ENCODE assay signal across 1 cellular context in genomic region chr6:109440325-109441068, GRCh38.
TF ChIP-seq lines count a peak whose summit lies in the region.

Gene PPIL6, minus strand, starts transcription at chr6:109440628. Its CDS starts 38 bp downstream, at chr6:109440590.
Gene SMPD2, plus strand, starts transcription at chr6:109440724. Its CDS starts 398 bp downstream, at chr6:109441122.

TF ChIP-seq in K562, 482 proteins besides CTCF, POLR2A, EP300 and RAD21 (continued from another document):
- TF ChIP-seq ARID4B (CRISPR knock-in tag; IDR thresholded peaks at IDR 0.05) (peak; percentile 79), STAT6 (CRISPR knock-in tag; IDR thresholded peaks at IDR 0.05) (0 out of 2 replicates have a peak, but pooled peaks have one; percentile 11), ZNF592 (IDR thresholded peaks at IDR 0.05) (peak; percentile 92), ATF3 (IDR thresholded peaks at IDR 0.05) (no peak), ATF3 (CRISPR knock-in tag; conservative IDR thresholded peaks at IDR 0.05) (no peak), ZNF431 (CRISPR knock-in tag; IDR thresholded peaks at IDR 0.05) (peak; percentile 80), ZBTB40 (IDR thresholded peaks at IDR 0.05) (no peak), ZBTB40 (CRISPR knock-in tag; IDR thresholded peaks at IDR 0.05) (peak; percentile 50; the same call in 1 of the 2 replicates), CBX3 (IDR thresholded peaks at IDR 0.05; ENCODE audit: borderline replicate concordance in 1 of 2, low read length in 2 of 2) (peak in 1 of 2 experiments; percentile 25; a peak in 1 of 3 replicates), TFE3 (CRISPR knock-in tag; IDR thresholded peaks at IDR 0.05) (no peak), ZNF57 (CRISPR knock-in tag; IDR thresholded peaks at IDR 0.05) (no peak), ZBTB34 (CRISPR knock-in tag; IDR thresholded peaks at IDR 0.05) (no peak), PCBP2 (IDR thresholded peaks at IDR 0.05; ENCODE audit: low read depth, low read length, poor library complexity, severe bottlenecking) (no peak), RCOR1 (IDR thresholded peaks at IDR 0.05; ENCODE audit: borderline replicate concordance in 1 of 2, low read depth in 2 of 2, low read length in 2 of 2) (no peak), ZBTB43 (CRISPR knock-in tag; IDR thresholded peaks at IDR 0.05) (peak; percentile 79; the same call in 1 of the 2 replicates), EP400 (IDR thresholded peaks at IDR 0.05) (peak; percentile 70; the same call in 1 of the 2 replicates), CXXC5 (CRISPR knock-in tag; IDR thresholded peaks at IDR 0.05) (peak; percentile 95), SRSF9 (IDR thresholded peaks at IDR 0.05; ENCODE audit: borderline replicate concordance, low read depth, low read length) (no peak), ZNF121 (CRISPR knock-in tag; conservative IDR thresholded peaks at IDR 0.05) (0 out of 2 replicates have a peak, but pooled peaks have one; percentile 19), ELF2 (CRISPR knock-in tag; IDR thresholded peaks at IDR 0.05) (no peak; the same call in 1 of the 2 replicates), POLR2G (IDR thresholded peaks at IDR 0.05; ENCODE audit: low read depth, low read length) (peak; percentile 90)
